ENCODE assay signal across 19 cellular contexts in the genomic region with DNA sequence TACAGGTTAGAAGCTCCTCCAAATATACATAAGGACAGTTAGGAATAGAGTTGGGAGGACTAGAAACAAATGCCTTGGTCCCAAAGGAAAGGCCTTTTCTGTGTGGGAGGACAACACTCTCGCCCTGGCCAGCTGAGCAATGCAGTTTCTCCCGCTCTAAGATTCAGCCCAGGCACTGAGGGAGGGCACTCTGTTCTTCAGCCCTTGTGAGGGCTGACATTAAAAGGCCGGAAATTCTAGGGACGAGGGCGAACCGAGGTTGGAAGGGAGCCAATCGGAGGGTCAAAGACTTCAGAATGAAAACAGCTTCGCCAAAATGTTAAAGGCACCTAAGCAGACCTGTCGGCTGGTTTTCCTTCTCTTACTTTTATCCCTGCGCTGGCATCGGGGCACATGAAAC. TPM values are rescaled to one million over a fixed set of nuclear protein-coding genes. Genes with fewer than 3 reads are reported as not detected.
DNase-seq lines count a peak whose midpoint lies in the region; ATAC-seq and TF ChIP-seq lines count a peak whose summit lies in the region.
"Had no signal": no experiment of that assay in that cellular context is flagged by ENCODE, and none has a peak within 500 bp of the region (broad histone marks: within the 10 kb centered on the region; RNA-seq: fewer than 3 reads in every experiment).

No MANE protein-coding gene starts in this region.

- H3K9me3 ChIP-seq in iPS DF 6.9 (ENCODE audit: control insufficient read depth, insufficient read depth, low read length) (no peaks in the 10 kb centered on the region), adrenal gland (replicated peaks in 1 of 3) (no peaks in the 10 kb centered on the region)
- H3K9me3 ChIP-seq: left lung, stomach had no signal

- no peak for TF ChIP-seq CTCF in adrenal gland (IDR thresholded peaks at IDR 0.05)

- H3K27me3 ChIP-seq in iPS DF 6.9 (ENCODE audit: control insufficient read depth, insufficient read depth, low read length) (peaks cover 2% of the 10 kb centered on the region; the same call in 1 of the 2 replicates), adrenal gland (peaks cover 42% of the 10 kb centered on the region)

- TF ChIP-seq POLR2A in adrenal gland (IDR thresholded peaks at IDR 0.05), result no peak

- H3K4me1 ChIP-seq in iPS DF 6.9 (ENCODE audit: control insufficient read depth, insufficient read depth, low read length) (no peaks in the 10 kb centered on the region), adrenal gland (replicated peaks in 1 of 2) (no peaks in the 10 kb centered on the region)
- H3K4me1 ChIP-seq: left lung had no signal

- DNase-seq in Daoy (ENCODE audit: low read depth), result peak; percentile 7
- peak; percentile 27 for DNase-seq in NCI-H69 (lab: John Stamatoyannopoulos, UW)
- DNase-seq in iPS DF 6.9 (ENCODE audit: low read depth, low spot score), result no peak
- peak; percentile 4 for DNase-seq in occipital lobe (lab: John Stamatoyannopoulos, UW)
- no peak for DNase-seq in NCI-H1694 (lab: John Stamatoyannopoulos, UW)
- no peak for DNase-seq in activated T-cell treated with anti-CD3 and anti-CD28 coated beads, Interleukin-2, amount 50 U/mL, for 24 hours
- no peak for DNase-seq in adrenal gland
- DNase-seq: activated CD4-positive, alpha-beta T cell treated with anti-CD3 and anti-CD28 coated beads, Interleukin-2, amount 10 ng/mL, durations not matched to agents 24 days and 14 days; activated CD8-positive, alpha-beta memory T cell treated with anti-CD3 and anti-CD28 coated beads, Interleukin-2, amount 50 U/mL, for 48 hours; activated naive CD4-positive, alpha-beta T cell treated with Interleukin-2 at 50 U/mL for 16 hours; GOT3; NCI-H1417 treated with DMSO at 0.1 percent for 48 hours; NCI-H345; SIG-M5; stomach had no signal

- H3K27ac ChIP-seq in iPS DF 6.9 (ENCODE audit: low read length), result no peak overlapping the region
- no peak overlapping the region for H3K27ac ChIP-seq in adrenal gland
- H3K27ac ChIP-seq: left lung had no signal

- intact Hi-C loops in adrenal gland (cut with DNase I), result no loop called here

- no CpG with 5 or more reads among the region's 11 CpGs for WGBS in iPS DF 6.9 (ENCODE audit: insufficient coverage, insufficient read length)
- 9 to 47% (median 32%) methylated on average over 2 to 11 of the region's 11 CpGs for WGBS in adrenal gland, 4 donors

- H3K4me1 Mint-ChIP-seq in activated T-cell treated with anti-CD3 and anti-CD28 coated beads, Interleukin-2, amount 50 U/mL, for 24 hours (ENCODE audit: low read depth), result peaks cover 11% of the 10 kb centered on the region

- H3K36me3 ChIP-seq in iPS DF 6.9 (ENCODE audit: control insufficient read depth, insufficient read depth, low read length) (no peaks in the 10 kb centered on the region), adrenal gland (replicated peaks in 1 of 2) (no peaks in the 10 kb centered on the region)
- H3K36me3 ChIP-seq: heart left ventricle, left lung, stomach had no signal

- H3K4me3 ChIP-seq in iPS DF 6.9 (ENCODE audit: low read length) (peak overlapping the region; percentile 65; the same call in 1 of the 2 replicates), adrenal gland (no peak overlapping the region)
- H3K4me3 ChIP-seq: left lung had no signal

- H3K36me3 Mint-ChIP-seq in activated T-cell treated with anti-CD3 and anti-CD28 coated beads, Interleukin-2, amount 50 U/mL, for 24 hours (ENCODE audit: low read depth), result no peaks in the 10 kb centered on the region

- no peak for ATAC-seq in HG03469 (IDR thresholded peaks at IDR 0.05; ENCODE audit: unreplicated experiment)
- ATAC-seq: heart left ventricle had no signal

- H3K4me3 Mint-ChIP-seq in activated T-cell treated with anti-CD3 and anti-CD28 coated beads, Interleukin-2, amount 50 U/mL, for 24 hours, result no peak overlapping the region

- no peaks in the 10 kb centered on the region for H3K9me3 Mint-ChIP-seq in activated T-cell treated with anti-CD3 and anti-CD28 coated beads, Interleukin-2, amount 50 U/mL, for 24 hours
- H3K9me3 Mint-ChIP-seq: activated CD4-positive, alpha-beta T cell treated with anti-CD3 and anti-CD28 coated beads, Interleukin-2, amount 10 ng/mL, durations not matched to agents 24 days and 14 days had no signal

- peaks cover 77% of the 10 kb centered on the region for H3K27me3 Mint-ChIP-seq in activated T-cell treated with anti-CD3 and anti-CD28 coated beads, Interleukin-2, amount 50 U/mL, for 24 hours

- H3K27ac Mint-ChIP-seq in activated T-cell treated with anti-CD3 and anti-CD28 coated beads, Interleukin-2, amount 50 U/mL, for 24 hours, result no peak overlapping the region

RNA-seq across cellular contexts. Expression of gene PTCHD1, which starts 2.9 kb away (rescaled TPM):
- total RNA-seq in Daoy (2014; rRNA removed; shearing (Covaris generic)), result 0.06 and 0.18 TPM in 2 replicates
- total RNA-seq in occipital lobe (14.0 TPM), adrenal gland (under 1 TPM in 3 of 8 donors, not detected in 5; 0.11 to 0.41 (median 0.39) TPM)
- polyA plus RNA-seq in adrenal gland, result under 1 TPM; 0.07 to 0.11 (median 0.08) TPM
- total RNA-seq: activated CD4-positive, alpha-beta T cell treated with anti-CD3 and anti-CD28 coated beads, Interleukin-2, amount 10 ng/mL, durations not matched to agents 24 days and 14 days; OCI-LY7 had no signal

Comparison
In these comparisons a context has a peak if more than half of its experiments do, and no peak if none do; other contexts are left out.
1. DNase-seq: peak in Daoy (single experiment), NCI-H69 (single experiment) and occipital lobe (single experiment); none in iPS DF 6.9 (single experiment), NCI-H1694 (single experiment), activated T-cell treated with anti-CD3 and anti-CD28 coated beads, Interleukin-2, amount 50 U/mL, for 24 hours (single experiment) and adrenal gland (0 of 7).
2. RNA of gene PTCHD1, which starts 2.9 kb away (total RNA-seq): 14.0 TPM in occipital lobe (single experiment); 0.11 to 0.41 TPM in adrenal gland and 0.06 to 0.18 TPM in Daoy; every median in the first group is over 10 times any median in the second.